Comparison of ENCODE assay signal across 27 cellular contexts in genomic region chr3:123568875-123569274, GRCh38.
"Had no signal": no experiment of that assay in that cellular context is flagged by ENCODE, and none has a peak within 500 bp of the region (broad histone marks: within the 10 kb centered on the region; RNA-seq: fewer than 3 reads in every experiment).

No MANE protein-coding gene starts in this region.

- DNase-seq: activated CD4-positive, alpha-beta memory T cell treated with anti-CD3 and anti-CD28 coated beads, Interleukin-2, amount 10 ng/mL, durations not matched to agents 7 days and 5 days; activated CD4-positive, alpha-beta T cell treated with anti-CD3 and anti-CD28 coated beads for 1 hour; activated CD4-positive, alpha-beta T cell treated with anti-CD3 and anti-CD28 coated beads for 48 hours; activated CD4-positive, CD25-positive, alpha-beta regulatory T cell; activated CD8-positive, alpha-beta memory T cell treated with anti-CD3 and anti-CD28 coated beads for 24 hours; activated CD8-positive, alpha-beta memory T cell treated with anti-CD3 and anti-CD28 coated beads, Interleukin-2, amount 10 ng/mL, durations not matched to agents 7 days and 5 days; activated CD8-positive, alpha-beta memory T cell treated with anti-CD3 and anti-CD28 coated beads, Interleukin-2, amount 50 U/mL, for 48 hours; activated effector memory CD4-positive, alpha-beta T cell treated with Interleukin-2 at 50 U/mL for 16 hours; activated naive CD4-positive, alpha-beta T cell treated with anti-CD3 and anti-CD28 coated beads, Interleukin-2, amount 10 ng/mL, durations not matched to agents 7 days and 5 days; activated naive CD8-positive, alpha-beta T cell treated with anti-CD3 and anti-CD28 coated beads, Interleukin-2, amount 50 U/mL, for 24 hours; activated T-cell treated with anti-CD3 and anti-CD28 coated beads, Interleukin-2, amount 50 U/mL, for 48 hours; amniotic stem cell; aorta; brain microvascular endothelial cell; central memory CD4-positive, alpha-beta T cell; Karpas-422; KBM-7; NCI-H1048; NCI-H1105 treated with DMSO at 0.1 percent for 48 hours; NCI-H1436; NCI-H1694 treated with DMSO at 0.1 percent for 48 hours; NCI-H2029; NCI-H510A; NCI-H526; NCI-H748 treated with DMSO at 0.1 percent for 48 hours; Right ventricle myocardium superior; WERI-Rb-1 had no signal

- H3K27ac ChIP-seq: brain microvascular endothelial cell, WERI-Rb-1 had no signal
